ENCODE assay signal across 1 cellular context in the genomic region with DNA sequence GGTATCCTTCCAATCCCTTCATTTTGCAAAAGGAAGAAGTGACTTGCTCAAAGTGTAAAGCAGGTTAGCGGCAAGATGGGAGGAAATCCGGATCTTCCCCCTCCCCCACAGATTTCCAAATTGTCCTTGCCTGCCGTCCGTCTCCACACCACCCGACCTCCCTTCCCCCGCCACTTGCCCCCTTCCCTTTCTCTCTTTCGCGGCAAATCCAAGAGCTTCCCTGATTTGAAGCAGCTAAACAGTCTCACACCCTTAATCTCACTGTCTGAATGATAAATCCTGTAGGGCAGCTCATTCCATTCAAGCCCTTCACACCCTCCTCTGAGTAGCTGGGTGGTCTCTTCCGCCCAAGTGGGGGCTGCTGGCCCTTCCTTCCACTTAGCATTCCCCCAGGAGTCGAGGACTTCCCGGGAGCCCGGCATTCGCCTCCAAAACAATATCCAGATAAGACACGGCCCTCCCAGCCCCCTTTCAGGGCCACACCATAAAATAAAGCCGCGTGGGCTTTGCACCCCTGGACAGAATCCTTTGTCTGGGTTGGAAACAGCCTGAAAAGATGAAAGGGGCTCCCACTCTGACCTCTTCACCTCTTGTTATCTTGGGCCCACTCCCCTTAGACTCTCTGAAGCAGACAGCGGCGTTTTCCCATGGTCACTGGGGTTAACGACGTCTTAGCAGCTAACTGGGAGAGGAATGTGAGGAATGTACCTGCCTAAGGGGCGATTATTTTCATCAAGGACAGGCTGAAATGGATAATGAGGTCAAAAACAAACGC.
A peak's percentile ranks its signal among the peaks of the same experiment; 100 is the strongest.
TF ChIP-seq lines count a peak whose summit lies in the region.

No MANE protein-coding gene starts in this region.

TF ChIP-seq in HepG2, 621 proteins besides CTCF, POLR2A, EP300 and RAD21 (continued from another document and continues in another):
- TF ChIP-seq, protein P1, sequence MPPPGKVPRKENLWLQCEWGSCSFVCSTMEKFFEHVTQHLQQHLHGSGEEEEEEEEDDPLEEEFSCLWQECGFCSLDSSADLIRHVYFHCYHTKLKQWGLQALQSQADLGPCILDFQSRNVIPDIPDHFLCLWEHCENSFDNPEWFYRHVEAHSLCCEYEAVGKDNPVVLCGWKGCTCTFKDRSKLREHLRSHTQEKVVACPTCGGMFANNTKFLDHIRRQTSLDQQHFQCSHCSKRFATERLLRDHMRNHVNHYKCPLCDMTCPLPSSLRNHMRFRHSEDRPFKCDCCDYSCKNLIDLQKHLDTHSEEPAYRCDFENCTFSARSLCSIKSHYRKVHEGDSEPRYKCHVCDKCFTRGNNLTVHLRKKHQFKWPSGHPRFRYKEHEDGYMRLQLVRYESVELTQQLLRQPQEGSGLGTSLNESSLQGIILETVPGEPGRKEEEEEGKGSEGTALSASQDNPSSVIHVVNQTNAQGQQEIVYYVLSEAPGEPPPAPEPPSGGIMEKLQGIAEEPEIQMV (CRISPR knock-in tag; IDR thresholded peaks at IDR 0.05; ENCODE audit: low read depth) = no peak
- TF ChIP-seq, protein P2, sequence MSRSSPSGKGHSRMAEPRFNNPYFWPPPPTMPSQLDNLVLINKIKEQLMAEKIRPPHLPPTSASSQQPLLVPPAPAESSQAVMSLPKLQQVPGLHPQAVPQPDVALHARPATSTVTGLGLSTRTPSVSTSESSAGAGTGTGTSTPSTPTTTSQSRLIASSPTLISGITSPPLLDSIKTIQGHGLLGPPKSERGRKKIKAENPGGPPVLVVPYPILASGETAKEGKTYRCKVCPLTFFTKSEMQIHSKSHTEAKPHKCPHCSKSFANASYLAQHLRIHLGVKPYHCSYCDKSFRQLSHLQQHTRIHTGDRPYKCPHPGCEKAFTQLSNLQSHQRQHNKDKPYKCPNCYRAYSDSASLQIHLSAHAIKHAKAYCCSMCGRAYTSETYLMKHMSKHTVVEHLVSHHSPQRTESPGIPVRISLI (CRISPR knock-in tag; IDR thresholded peaks at IDR 0.05; ENCODE audit: borderline replicate concordance) = peak; percentile 46; the same call in 1 of the 2 replicates
- TF ChIP-seq MTF2 (CRISPR knock-in tag; IDR thresholded peaks at IDR 0.05; ENCODE audit: borderline replicate concordance) = no peak
- TF ChIP-seq, protein P3, sequence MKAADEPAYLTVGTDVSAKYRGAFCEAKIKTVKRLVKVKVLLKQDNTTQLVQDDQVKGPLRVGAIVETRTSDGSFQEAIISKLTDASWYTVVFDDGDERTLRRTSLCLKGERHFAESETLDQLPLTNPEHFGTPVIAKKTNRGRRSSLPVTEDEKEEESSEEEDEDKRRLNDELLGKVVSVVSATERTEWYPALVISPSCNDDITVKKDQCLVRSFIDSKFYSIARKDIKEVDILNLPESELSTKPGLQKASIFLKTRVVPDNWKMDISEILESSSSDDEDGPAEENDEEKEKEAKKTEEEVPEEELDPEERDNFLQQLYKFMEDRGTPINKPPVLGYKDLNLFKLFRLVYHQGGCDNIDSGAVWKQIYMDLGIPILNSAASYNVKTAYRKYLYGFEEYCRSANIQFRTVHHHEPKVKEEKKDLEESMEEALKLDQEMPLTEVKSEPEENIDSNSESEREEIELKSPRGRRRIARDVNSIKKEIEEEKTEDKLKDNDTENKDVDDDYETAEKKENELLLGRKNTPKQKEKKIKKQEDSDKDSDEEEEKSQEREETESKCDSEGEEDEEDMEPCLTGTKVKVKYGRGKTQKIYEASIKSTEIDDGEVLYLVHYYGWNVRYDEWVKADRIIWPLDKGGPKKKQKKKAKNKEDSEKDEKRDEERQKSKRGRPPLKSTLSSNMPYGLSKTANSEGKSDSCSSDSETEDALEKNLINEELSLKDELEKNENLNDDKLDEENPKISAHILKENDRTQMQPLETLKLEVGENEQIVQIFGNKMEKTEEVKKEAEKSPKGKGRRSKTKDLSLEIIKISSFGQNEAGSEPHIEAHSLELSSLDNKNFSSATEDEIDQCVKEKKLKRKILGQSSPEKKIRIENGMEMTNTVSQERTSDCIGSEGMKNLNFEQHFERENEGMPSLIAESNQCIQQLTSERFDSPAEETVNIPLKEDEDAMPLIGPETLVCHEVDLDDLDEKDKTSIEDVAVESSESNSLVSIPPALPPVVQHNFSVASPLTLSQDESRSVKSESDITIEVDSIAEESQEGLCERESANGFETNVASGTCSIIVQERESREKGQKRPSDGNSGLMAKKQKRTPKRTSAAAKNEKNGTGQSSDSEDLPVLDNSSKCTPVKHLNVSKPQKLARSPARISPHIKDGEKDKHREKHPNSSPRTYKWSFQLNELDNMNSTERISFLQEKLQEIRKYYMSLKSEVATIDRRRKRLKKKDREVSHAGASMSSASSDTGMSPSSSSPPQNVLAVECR (CRISPR knock-in tag; IDR thresholded peaks at IDR 0.05; ENCODE audit: borderline replicate concordance) = no peak
- TF ChIP-seq, protein P4, sequence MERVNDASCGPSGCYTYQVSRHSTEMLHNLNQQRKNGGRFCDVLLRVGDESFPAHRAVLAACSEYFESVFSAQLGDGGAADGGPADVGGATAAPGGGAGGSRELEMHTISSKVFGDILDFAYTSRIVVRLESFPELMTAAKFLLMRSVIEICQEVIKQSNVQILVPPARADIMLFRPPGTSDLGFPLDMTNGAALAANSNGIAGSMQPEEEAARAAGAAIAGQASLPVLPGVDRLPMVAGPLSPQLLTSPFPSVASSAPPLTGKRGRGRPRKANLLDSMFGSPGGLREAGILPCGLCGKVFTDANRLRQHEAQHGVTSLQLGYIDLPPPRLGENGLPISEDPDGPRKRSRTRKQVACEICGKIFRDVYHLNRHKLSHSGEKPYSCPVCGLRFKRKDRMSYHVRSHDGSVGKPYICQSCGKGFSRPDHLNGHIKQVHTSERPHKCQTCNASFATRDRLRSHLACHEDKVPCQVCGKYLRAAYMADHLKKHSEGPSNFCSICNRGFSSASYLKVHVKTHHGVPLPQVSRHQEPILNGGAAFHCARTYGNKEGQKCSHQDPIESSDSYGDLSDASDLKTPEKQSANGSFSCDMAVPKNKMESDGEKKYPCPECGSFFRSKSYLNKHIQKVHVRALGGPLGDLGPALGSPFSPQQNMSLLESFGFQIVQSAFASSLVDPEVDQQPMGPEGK (CRISPR knock-in tag; IDR thresholded peaks at IDR 0.05) = no peak; the same call in 1 of the 2 replicates
- TF ChIP-seq ZSCAN9 (CRISPR knock-in tag; IDR thresholded peaks at IDR 0.05; ENCODE audit: borderline replicate concordance) = no peak
- TF ChIP-seq, protein P5, sequence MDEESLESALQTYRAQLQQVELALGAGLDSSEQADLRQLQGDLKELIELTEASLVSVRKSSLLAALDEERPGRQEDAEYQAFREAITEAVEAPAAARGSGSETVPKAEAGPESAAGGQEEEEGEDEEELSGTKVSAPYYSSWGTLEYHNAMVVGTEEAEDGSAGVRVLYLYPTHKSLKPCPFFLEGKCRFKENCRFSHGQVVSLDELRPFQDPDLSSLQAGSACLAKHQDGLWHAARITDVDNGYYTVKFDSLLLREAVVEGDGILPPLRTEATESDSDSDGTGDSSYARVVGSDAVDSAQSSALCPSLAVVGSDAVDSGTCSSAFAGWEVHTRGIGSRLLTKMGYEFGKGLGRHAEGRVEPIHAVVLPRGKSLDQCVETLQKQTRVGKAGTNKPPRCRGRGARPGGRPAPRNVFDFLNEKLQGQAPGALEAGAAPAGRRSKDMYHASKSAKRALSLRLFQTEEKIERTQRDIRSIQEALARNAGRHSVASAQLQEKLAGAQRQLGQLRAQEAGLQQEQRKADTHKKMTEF (CRISPR knock-in tag; IDR thresholded peaks at IDR 0.05) = no peak
- no peak for TF ChIP-seq PCBP2 (optimal IDR thresholded peaks at IDR 0.05; ENCODE audit: low read depth, low read length, poor library complexity, severe bottlenecking)
- TF ChIP-seq, protein P6, sequence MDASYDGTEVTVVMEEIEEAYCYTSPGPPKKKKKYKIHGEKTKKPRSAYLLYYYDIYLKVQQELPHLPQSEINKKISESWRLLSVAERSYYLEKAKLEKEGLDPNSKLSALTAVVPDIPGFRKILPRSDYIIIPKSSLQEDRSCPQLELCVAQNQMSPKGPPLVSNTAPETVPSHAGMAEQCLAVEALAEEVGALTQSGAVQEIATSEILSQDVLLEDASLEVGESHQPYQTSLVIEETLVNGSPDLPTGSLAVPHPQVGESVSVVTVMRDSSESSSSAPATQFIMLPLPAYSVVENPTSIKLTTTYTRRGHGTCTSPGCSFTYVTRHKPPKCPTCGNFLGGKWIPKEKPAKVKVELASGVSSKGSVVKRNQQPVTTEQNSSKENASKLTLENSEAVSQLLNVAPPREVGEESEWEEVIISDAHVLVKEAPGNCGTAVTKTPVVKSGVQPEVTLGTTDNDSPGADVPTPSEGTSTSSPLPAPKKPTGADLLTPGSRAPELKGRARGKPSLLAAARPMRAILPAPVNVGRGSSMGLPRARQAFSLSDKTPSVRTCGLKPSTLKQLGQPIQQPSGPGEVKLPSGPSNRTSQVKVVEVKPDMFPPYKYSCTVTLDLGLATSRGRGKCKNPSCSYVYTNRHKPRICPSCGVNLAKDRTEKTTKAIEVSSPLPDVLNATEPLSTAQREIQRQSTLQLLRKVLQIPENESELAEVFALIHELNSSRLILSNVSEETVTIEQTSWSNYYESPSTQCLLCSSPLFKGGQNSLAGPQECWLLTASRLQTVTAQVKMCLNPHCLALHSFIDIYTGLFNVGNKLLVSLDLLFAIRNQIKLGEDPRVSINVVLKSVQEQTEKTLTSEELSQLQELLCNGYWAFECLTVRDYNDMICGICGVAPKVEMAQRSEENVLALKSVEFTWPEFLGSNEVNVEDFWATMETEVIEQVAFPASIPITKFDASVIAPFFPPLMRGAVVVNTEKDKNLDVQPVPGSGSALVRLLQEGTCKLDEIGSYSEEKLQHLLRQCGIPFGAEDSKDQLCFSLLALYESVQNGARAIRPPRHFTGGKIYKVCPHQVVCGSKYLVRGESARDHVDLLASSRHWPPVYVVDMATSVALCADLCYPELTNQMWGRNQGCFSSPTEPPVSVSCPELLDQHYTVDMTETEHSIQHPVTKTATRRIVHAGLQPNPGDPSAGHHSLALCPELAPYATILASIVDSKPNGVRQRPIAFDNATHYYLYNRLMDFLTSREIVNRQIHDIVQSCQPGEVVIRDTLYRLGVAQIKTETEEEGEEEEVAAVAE (CRISPR knock-in tag; IDR thresholded peaks at IDR 0.05; ENCODE audit: borderline replicate concordance) = no peak
- TF ChIP-seq, protein P7, sequence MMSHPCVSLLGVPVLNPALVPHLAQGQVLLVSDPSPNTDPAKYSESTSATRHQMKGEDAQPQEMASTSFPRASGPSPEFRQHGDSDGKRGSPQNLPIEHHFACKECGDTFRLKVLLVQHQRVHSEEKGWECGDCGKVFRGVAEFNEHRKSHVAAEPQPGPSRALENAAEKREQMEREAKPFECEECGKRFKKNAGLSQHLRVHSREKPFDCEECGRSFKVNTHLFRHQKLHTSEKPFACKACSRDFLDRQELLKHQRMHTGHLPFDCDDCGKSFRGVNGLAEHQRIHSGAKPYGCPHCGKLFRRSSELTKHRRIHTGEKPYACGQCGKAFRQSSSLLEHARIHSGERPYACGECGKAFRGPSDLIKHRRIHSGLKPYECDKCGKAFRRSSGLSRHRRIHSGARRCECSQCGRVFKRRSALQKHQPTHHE (CRISPR knock-in tag; IDR thresholded peaks at IDR 0.05; ENCODE audit: borderline replicate concordance) = no peak; the same call in 1 of the 2 replicates
- no peak for TF ChIP-seq FOXC1 (CRISPR knock-in tag; IDR thresholded peaks at IDR 0.05; ENCODE audit: borderline replicate concordance)
- TF ChIP-seq CCDC6 (CRISPR knock-in tag; IDR thresholded peaks at IDR 0.05) = no peak
- TF ChIP-seq CCAR2 (optimal IDR thresholded peaks at IDR 0.05; ENCODE audit: low read depth, low read length) = no peak
- TF ChIP-seq, protein P8, sequence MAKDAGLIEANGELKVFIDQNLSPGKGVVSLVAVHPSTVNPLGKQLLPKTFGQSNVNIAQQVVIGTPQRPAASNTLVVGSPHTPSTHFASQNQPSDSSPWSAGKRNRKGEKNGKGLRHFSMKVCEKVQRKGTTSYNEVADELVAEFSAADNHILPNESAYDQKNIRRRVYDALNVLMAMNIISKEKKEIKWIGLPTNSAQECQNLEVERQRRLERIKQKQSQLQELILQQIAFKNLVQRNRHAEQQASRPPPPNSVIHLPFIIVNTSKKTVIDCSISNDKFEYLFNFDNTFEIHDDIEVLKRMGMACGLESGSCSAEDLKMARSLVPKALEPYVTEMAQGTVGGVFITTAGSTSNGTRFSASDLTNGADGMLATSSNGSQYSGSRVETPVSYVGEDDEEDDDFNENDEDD (CRISPR knock-in tag; IDR thresholded peaks at IDR 0.05; ENCODE audit: borderline replicate concordance) = no peak
- no peak for TF ChIP-seq ZNF468 (CRISPR knock-in tag; IDR thresholded peaks at IDR 0.05)
- TF ChIP-seq, protein P9, sequence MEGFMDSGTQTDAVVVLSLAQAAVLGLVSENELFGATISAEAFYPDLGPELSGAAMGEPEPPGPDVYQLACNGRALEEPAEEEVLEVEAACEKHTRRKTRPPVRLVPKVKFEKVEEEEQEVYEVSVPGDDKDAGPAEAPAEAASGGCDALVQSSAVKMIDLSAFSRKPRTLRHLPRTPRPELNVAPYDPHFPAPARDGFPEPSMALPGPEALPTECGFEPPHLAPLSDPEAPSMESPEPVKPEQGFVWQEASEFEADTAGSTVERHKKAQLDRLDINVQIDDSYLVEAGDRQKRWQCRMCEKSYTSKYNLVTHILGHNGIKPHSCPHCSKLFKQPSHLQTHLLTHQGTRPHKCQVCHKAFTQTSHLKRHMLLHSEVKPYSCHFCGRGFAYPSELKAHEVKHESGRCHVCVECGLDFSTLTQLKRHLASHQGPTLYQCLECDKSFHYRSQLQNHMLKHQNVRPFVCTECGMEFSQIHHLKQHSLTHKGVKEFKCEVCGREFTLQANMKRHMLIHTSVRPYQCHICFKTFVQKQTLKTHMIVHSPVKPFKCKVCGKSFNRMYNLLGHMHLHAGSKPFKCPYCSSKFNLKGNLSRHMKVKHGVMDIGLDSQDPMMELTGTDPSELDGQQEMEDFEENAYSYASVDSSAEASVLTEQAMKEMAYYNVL (CRISPR knock-in tag; IDR thresholded peaks at IDR 0.05; ENCODE audit: borderline replicate concordance) = peak; percentile 59; the same call in 1 of the 2 replicates
- no peak for TF ChIP-seq RFX3 (CRISPR knock-in tag; IDR thresholded peaks at IDR 0.05)
- no peak for TF ChIP-seq THAP11 (CRISPR knock-in tag; IDR thresholded peaks at IDR 0.05)
- TF ChIP-seq RBAK (CRISPR knock-in tag; IDR thresholded peaks at IDR 0.05) = no peak
- no peak for TF ChIP-seq BRD4 (CRISPR knock-in tag; IDR thresholded peaks at IDR 0.05)
- TF ChIP-seq MZF1 (CRISPR knock-in tag; IDR thresholded peaks at IDR 0.05; ENCODE audit: borderline replicate concordance) = no peak
- TF ChIP-seq, protein P10, sequence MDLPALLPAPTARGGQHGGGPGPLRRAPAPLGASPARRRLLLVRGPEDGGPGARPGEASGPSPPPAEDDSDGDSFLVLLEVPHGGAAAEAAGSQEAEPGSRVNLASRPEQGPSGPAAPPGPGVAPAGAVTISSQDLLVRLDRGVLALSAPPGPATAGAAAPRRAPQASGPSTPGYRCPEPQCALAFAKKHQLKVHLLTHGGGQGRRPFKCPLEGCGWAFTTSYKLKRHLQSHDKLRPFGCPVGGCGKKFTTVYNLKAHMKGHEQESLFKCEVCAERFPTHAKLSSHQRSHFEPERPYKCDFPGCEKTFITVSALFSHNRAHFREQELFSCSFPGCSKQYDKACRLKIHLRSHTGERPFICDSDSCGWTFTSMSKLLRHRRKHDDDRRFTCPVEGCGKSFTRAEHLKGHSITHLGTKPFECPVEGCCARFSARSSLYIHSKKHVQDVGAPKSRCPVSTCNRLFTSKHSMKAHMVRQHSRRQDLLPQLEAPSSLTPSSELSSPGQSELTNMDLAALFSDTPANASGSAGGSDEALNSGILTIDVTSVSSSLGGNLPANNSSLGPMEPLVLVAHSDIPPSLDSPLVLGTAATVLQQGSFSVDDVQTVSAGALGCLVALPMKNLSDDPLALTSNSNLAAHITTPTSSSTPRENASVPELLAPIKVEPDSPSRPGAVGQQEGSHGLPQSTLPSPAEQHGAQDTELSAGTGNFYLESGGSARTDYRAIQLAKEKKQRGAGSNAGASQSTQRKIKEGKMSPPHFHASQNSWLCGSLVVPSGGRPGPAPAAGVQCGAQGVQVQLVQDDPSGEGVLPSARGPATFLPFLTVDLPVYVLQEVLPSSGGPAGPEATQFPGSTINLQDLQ (CRISPR knock-in tag; IDR thresholded peaks at IDR 0.05) = no peak
